ENCODE assay signal across 12 cellular contexts in genomic region chr13:46592410-46592809, GRCh38.
"Had no signal": no experiment of that assay in that cellular context is flagged by ENCODE, and none has a peak within 500 bp of the region (broad histone marks: within the 10 kb centered on the region; RNA-seq: fewer than 3 reads in every experiment).

No MANE protein-coding gene starts in this region.

- H3K27me3 ChIP-seq: colonic mucosa, gastrocnemius medialis, sigmoid colon, tibial artery had no signal

- H3K27me3 Mint-ChIP-seq: T-helper 17 cell had no signal

- H3K4me3 ChIP-seq: colonic mucosa, gastrocnemius medialis, left ventricle myocardium inferior, sigmoid colon, tibial artery had no signal

- H3K9me3 ChIP-seq: colonic mucosa, gastrocnemius medialis, left ventricle myocardium inferior, sigmoid colon, tibial artery had no signal

- ATAC-seq: gastrocnemius medialis, T-helper 17 cell had no signal

- H3K9me3 Mint-ChIP-seq: neural crest cell had no signal

- H3K4me3 Mint-ChIP-seq: neural crest cell had no signal

- H3K27ac ChIP-seq: colonic mucosa, gastrocnemius medialis, left ventricle myocardium inferior, sigmoid colon, tibial artery had no signal

- DNase-seq: activated CD4-positive, alpha-beta T cell treated with anti-CD3 and anti-CD28 coated beads, Interleukin-2, amount 50 U/mL, for 4 hours; activated T-cell treated with anti-CD3 and anti-CD28 coated beads, Interleukin-2, amount 50 U/mL, for 48 hours; colonic mucosa; effector CD8-positive, alpha-beta T cell; gastrocnemius medialis; left ventricle myocardium inferior; mesenchymal stem cell; sigmoid colon; stimulated activated CD4-positive, alpha-beta T cell treated with anti-CD3 and anti-CD28 coated beads, Interleukin-4, amount 100 ng/mL, for 24 hours; T-helper 17 cell; tibial artery had no signal

- H3K36me3 ChIP-seq: colonic mucosa, gastrocnemius medialis, left ventricle myocardium inferior, sigmoid colon, tibial artery had no signal
